In the genomic region with DNA sequence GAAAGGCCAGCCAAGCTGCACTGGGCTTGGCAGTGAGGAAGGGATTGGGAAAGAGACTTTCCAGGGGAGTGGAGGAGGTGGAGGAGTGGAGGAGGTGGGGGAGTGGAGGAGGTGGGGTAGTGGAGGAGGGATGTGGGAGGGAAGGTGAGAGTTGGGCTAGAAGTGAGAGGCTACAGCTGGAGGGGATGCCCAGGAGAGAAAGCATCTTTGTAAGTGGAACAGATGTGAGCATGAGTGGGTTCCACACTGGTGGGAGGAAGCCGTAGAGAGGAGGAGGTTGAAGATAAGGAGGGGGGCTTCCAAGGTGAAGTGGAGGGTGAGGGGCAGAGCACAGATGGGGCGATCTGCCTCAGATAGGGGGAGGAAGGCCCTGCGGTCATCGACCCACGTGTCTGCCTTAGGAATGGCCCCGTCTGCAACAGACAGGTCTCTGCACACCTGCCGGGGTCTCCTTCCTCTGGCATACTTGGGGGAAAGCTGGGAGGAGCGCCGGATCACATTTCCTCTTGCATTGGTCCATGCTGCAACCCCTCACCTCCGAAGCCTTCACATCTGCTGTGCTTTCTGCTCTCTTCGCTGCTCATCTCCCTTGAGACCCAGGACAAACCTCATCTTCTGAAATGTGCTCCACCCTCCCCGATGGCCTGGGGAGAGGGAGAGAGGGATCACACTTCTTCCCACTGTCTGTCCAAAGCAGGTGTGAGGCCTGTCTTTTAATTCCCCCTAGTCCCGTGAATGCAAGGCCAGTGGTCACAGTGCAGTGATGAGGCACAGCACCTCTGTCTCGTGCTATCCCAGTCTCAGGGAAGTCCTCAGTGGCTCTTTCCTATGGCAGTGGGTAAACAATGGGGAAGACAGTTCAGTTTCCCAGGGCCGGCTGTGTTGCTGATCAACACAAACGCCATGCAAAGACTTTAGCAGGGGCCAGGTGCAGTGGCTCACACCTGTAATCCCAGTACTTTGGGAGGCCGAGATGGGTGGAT, we compare ENCODE assay signal across 8 cellular contexts. TPM values are rescaled to one million over a fixed set of nuclear protein-coding genes. Genes with fewer than 3 reads are reported as not detected.
A peak's percentile ranks its signal among the peaks of the same experiment; 100 is the strongest.
DNase-seq lines count a peak whose midpoint lies in the region; ATAC-seq and TF ChIP-seq lines count a peak whose summit lies in the region.

No MANE protein-coding gene starts in this region.

- TF ChIP-seq POLR2A in sigmoid colon (IDR thresholded peaks at IDR 0.05): no peak

- DNase-seq in activated CD8-positive, alpha-beta memory T cell treated with anti-CD3 and anti-CD28 coated beads, Interleukin-2, amount 10 ng/mL, durations not matched to agents 7 days and 5 days: no peak
- no peak for DNase-seq in activated CD8-positive, alpha-beta memory T cell treated with anti-CD3 and anti-CD28 coated beads for 24 hours
- DNase-seq in NCI-H524 (lab: John Stamatoyannopoulos, UW): peak; percentile 64 to 86
- peak; percentile 24 for DNase-seq in fibroblast of gingiva (ENCODE audit: low read depth)
- DNase-seq in stimulated activated naive B cell treated with anti-CD40 and anti-IgM and Interleukin-4, amounts not matched to agents 10 μg/mL and 1 μg/mL and 100 μg/mL, for 72 hours: no peak
- no peak for DNase-seq in sigmoid colon
- no peak for DNase-seq in glomerular visceral epithelial cell (ENCODE audit: extremely low spot score)
- no peak for DNase-seq in ACHN

- peaks cover 31% of the 10 kb centered on the region for H3K27me3 Mint-ChIP-seq in activated CD8-positive, alpha-beta memory T cell treated with anti-CD3 and anti-CD28 coated beads, Interleukin-2, amount 10 ng/mL, durations not matched to agents 7 days and 5 days
- H3K27me3 Mint-ChIP-seq in stimulated activated naive B cell treated with anti-CD40 and anti-IgM and Interleukin-4, amounts not matched to agents 10 μg/mL and 1 μg/mL and 100 μg/mL, for 72 hours: peaks cover 0 to 8% of the 10 kb centered on the region in 2 donors

- no peak overlapping the region for H3K27ac ChIP-seq in sigmoid colon

- ATAC-seq in activated CD8-positive, alpha-beta memory T cell treated with anti-CD3 and anti-CD28 coated beads, Interleukin-2, amount 10 ng/mL, durations not matched to agents 7 days and 5 days: peak; percentile 39
- ATAC-seq in stimulated activated naive B cell treated with anti-CD40 and anti-IgM and Interleukin-4, amounts not matched to agents 10 μg/mL and 1 μg/mL and 100 μg/mL, for 72 hours (replicated peaks): peak in 1 of 2 donors; percentile 42

- in situ Hi-C loops in ACHN (cut with HindIII; ENCODE audit: low pct_ligation_motif_present, low pct_unique_long_range_greater_than_20kb, low sequenced_read_pairs): no loop called here

- H3K4me3 ChIP-seq in sigmoid colon: no peak overlapping the region

- peaks cover 4% of the 10 kb centered on the region for H3K9me3 Mint-ChIP-seq in activated CD8-positive, alpha-beta memory T cell treated with anti-CD3 and anti-CD28 coated beads, Interleukin-2, amount 10 ng/mL, durations not matched to agents 7 days and 5 days (ENCODE audit: low read depth)
- peaks cover 2 to 11% of the 10 kb centered on the region in 2 donors for H3K9me3 Mint-ChIP-seq in stimulated activated naive B cell treated with anti-CD40 and anti-IgM and Interleukin-4, amounts not matched to agents 10 μg/mL and 1 μg/mL and 100 μg/mL, for 72 hours

- peaks cover 2% of the 10 kb centered on the region for H3K4me1 Mint-ChIP-seq in activated CD8-positive, alpha-beta memory T cell treated with anti-CD3 and anti-CD28 coated beads, Interleukin-2, amount 10 ng/mL, durations not matched to agents 7 days and 5 days
- H3K4me1 Mint-ChIP-seq in stimulated activated naive B cell treated with anti-CD40 and anti-IgM and Interleukin-4, amounts not matched to agents 10 μg/mL and 1 μg/mL and 100 μg/mL, for 72 hours: peaks cover 33 to 38% of the 10 kb centered on the region in 2 donors

- TF ChIP-seq CTCF in sigmoid colon (IDR thresholded peaks at IDR 0.05): no peak

- H3K27ac Mint-ChIP-seq in activated CD8-positive, alpha-beta memory T cell treated with anti-CD3 and anti-CD28 coated beads, Interleukin-2, amount 10 ng/mL, durations not matched to agents 7 days and 5 days: no peak overlapping the region
- peak overlapping the region; percentile 82 for H3K27ac Mint-ChIP-seq in stimulated activated naive B cell treated with anti-CD40 and anti-IgM and Interleukin-4, amounts not matched to agents 10 μg/mL and 1 μg/mL and 100 μg/mL, for 72 hours

- H3K4me3 Mint-ChIP-seq in activated CD8-positive, alpha-beta memory T cell treated with anti-CD3 and anti-CD28 coated beads, Interleukin-2, amount 10 ng/mL, durations not matched to agents 7 days and 5 days: no peak overlapping the region
- peak overlapping the region in 1 of 2 donors; percentile 15 for H3K4me3 Mint-ChIP-seq in stimulated activated naive B cell treated with anti-CD40 and anti-IgM and Interleukin-4, amounts not matched to agents 10 μg/mL and 1 μg/mL and 100 μg/mL, for 72 hours

- TF ChIP-seq EP300 in sigmoid colon (IDR thresholded peaks at IDR 0.05): no peak

- no peaks in the 10 kb centered on the region for H3K36me3 ChIP-seq in sigmoid colon

- CTCF ChIA-PET in activated CD8-positive, alpha-beta memory T cell treated with anti-CD3 and anti-CD28 coated beads, Interleukin-2, amount 10 ng/mL, durations not matched to agents 7 days and 5 days (lab: Charles Lee): no interaction called here

- no peaks in the 10 kb centered on the region for H3K4me1 ChIP-seq in sigmoid colon

- H3K27me3 ChIP-seq in sigmoid colon: peaks cover 0 to 12% (median 0%) of the 10 kb centered on the region in 3 donors

- intact Hi-C loops in sigmoid colon (cut with DNase I): no loop called here

- H3K36me3 Mint-ChIP-seq in activated CD8-positive, alpha-beta memory T cell treated with anti-CD3 and anti-CD28 coated beads, Interleukin-2, amount 10 ng/mL, durations not matched to agents 7 days and 5 days: peaks cover 3% of the 10 kb centered on the region
- peaks cover 1 to 18% of the 10 kb centered on the region in 2 donors for H3K36me3 Mint-ChIP-seq in stimulated activated naive B cell treated with anti-CD40 and anti-IgM and Interleukin-4, amounts not matched to agents 10 μg/mL and 1 μg/mL and 100 μg/mL, for 72 hours

- 72 to 82% methylated on average over 17 of the region's 17 CpGs for WGBS in sigmoid colon, 2 donors

- no peaks in the 10 kb centered on the region for H3K9me3 ChIP-seq in sigmoid colon

RNA-seq across cellular contexts. Expression of a gene that starts 48.6 kb away (rescaled TPM):
- 10 to 100 TPM; 14.9 to 39.4 TPM for total RNA-seq in activated CD8-positive, alpha-beta memory T cell treated with anti-CD3 and anti-CD28 coated beads, Interleukin-2, amount 10 ng/mL, durations not matched to agents 7 days and 5 days
- 10 to 100 TPM; 48.5 to 68.1 (median 63.1) TPM for total RNA-seq in sigmoid colon
- 10 to 100 TPM; 42.6 to 72.6 (median 60.1) TPM for polyA plus RNA-seq in sigmoid colon

Comparison
In these comparisons a context has a peak if more than half of its experiments do, and no peak if none do; other contexts are left out.
1. DNase-seq: peak in NCI-H524 (2 of 2) and fibroblast of gingiva (single experiment); none in activated CD8-positive, alpha-beta memory T cell treated with anti-CD3 and anti-CD28 coated beads, Interleukin-2, amount 10 ng/mL, durations not matched to agents 7 days and 5 days (single experiment), activated CD8-positive, alpha-beta memory T cell treated with anti-CD3 and anti-CD28 coated beads for 24 hours (single experiment), stimulated activated naive B cell treated with anti-CD40 and anti-IgM and Interleukin-4, amounts not matched to agents 10 μg/mL and 1 μg/mL and 100 μg/mL, for 72 hours (single experiment), sigmoid colon (single experiment), glomerular visceral epithelial cell (single experiment) and ACHN (single experiment).